ENCODE assay signal across 26 cellular contexts in the genomic region with DNA sequence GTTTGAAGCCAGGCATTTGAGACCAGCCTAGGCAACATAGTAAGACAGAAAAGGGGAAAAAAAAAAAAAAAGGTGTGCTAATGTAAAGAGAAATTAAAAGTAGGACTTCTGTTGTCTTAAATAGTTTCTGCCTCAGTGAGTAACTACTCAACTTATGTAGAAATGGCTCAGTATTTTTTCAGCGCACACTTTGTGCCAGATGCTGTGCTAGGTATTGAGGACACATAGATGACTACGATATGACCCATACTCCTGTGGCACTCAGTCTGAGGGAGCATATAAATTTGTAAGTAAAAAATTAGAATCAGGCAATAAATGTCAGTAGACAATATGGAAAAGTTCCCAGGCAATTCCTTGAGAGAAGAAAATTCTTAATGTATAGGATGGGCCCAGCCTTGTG.
DNase-seq lines count a peak whose midpoint lies in the region; ATAC-seq, FAIRE-seq and TF ChIP-seq lines count a peak whose summit lies in the region.
"Had no signal": no experiment of that assay in that cellular context is flagged by ENCODE, and none has a peak within 500 bp of the region (broad histone marks: within the 10 kb centered on the region; RNA-seq: fewer than 3 reads in every experiment).

No MANE protein-coding gene starts in this region.

- peaks cover 18% of the 10 kb centered on the region for H4K20me1 ChIP-seq in astrocyte (ENCODE audit: insufficient read depth, low read length)

- H3K79me2 ChIP-seq in ACC112 (ENCODE audit: control insufficient read depth, insufficient read depth, low read length, unreplicated experiment) (peaks cover 16% of the 10 kb centered on the region), astrocyte (ENCODE audit: insufficient read depth, low read length) (peaks cover 45% of the 10 kb centered on the region)

- peak; percentile 9 for FAIRE-seq in astrocyte (lab: Jason Lieb, UNC)
- FAIRE-seq: A549 had no signal

- H3K4me3 ChIP-seq in ACC112 (ENCODE audit: low read depth, low read length) (no peak overlapping the region), astrocyte (ENCODE audit: insufficient read depth, low read depth, low read length) (no peak overlapping the region), gastroesophageal sphincter (no peak overlapping the region)
- H3K4me3 ChIP-seq: A549, colonic mucosa, upper lobe of right lung had no signal

- 44 to 50% methylated on average over 2 of the region's 2 CpGs for WGBS in gastroesophageal sphincter (ENCODE audit: low coverage in 1 of 2), 2 donors

- H3K27ac ChIP-seq in ACC112 (ENCODE audit: low read depth, low read length) (peak overlapping the region; percentile 42; the same call in 1 of the 2 replicates), astrocyte (ENCODE audit: low read depth, low read length) (no peak overlapping the region), gastroesophageal sphincter (peak overlapping the region in 2 of 4 donors; percentile 54 to 58)
- H3K27ac ChIP-seq: A549, colonic mucosa, upper lobe of right lung had no signal

- DNase-seq in HS-5 (ENCODE audit: low read depth), result peak; percentile 59
- no peak for DNase-seq in astrocyte (ENCODE audit: low read depth)
- DNase-seq in mesothelial cell of epicardium (ENCODE audit: low spot score in 2 of 2, unreplicated experiment in 2 of 2), result no peak
- no peak for DNase-seq in UCSD-AML1 (lab: John Stamatoyannopoulos, UW; ENCODE audit: unreplicated experiment)
- DNase-seq: activated B cell treated with CpG ODN at 0.5 μM for 24 hours; activated CD4-positive, alpha-beta T cell treated with anti-CD3 and anti-CD28 coated beads, Interleukin-2, amount 50 U/mL, for 4 hours; activated effector memory CD4-positive, alpha-beta T cell treated with Interleukin-2 at 50 U/mL for 16 hours; CD8-positive, alpha-beta memory T cell; colonic mucosa; GDM1; GOT3; NCI-H1436; NCI-H2107; NCI-H446; nucleus accumbens; SHP77; T-helper 9 cell; upper lobe of right lung had no signal

- H3K4me1 Mint-ChIP-seq in astrocyte (ENCODE audit: low read depth, unreplicated experiment), result no peaks in the 10 kb centered on the region
- peaks cover 11% of the 10 kb centered on the region for H3K4me1 Mint-ChIP-seq in mesothelial cell of epicardium
- H3K4me1 Mint-ChIP-seq in activated T-helper 17 cell treated with anti-CD3 and anti-CD28 coated beads, Interleukin-2, amount 50 U/mL, for 72 hours, result no peaks in the 10 kb centered on the region
- H3K4me1 Mint-ChIP-seq: activated B cell treated with CpG ODN at 0.5 μM for 24 hours; B cell; brain; CD8-positive, alpha-beta memory T cell; IgD-negative memory B cell had no signal

- no peak for TF ChIP-seq EP300 in gastroesophageal sphincter (IDR thresholded peaks at IDR 0.05)

- H3K36me3 Mint-ChIP-seq in astrocyte (ENCODE audit: low read depth, unreplicated experiment), result peaks cover 10% of the 10 kb centered on the region
- peaks cover 36% of the 10 kb centered on the region for H3K36me3 Mint-ChIP-seq in mesothelial cell of epicardium
- no peaks in the 10 kb centered on the region for H3K36me3 Mint-ChIP-seq in activated T-helper 17 cell treated with anti-CD3 and anti-CD28 coated beads, Interleukin-2, amount 50 U/mL, for 72 hours (ENCODE audit: low read depth)
- H3K36me3 Mint-ChIP-seq: CD8-positive, alpha-beta memory T cell; IgD-negative memory B cell had no signal

- ATAC-seq in GM18502 (IDR thresholded peaks at IDR 0.05; ENCODE audit: poor library complexity, unreplicated experiment), result no peak
- ATAC-seq in gastroesophageal sphincter, result no peak
- no peak for ATAC-seq in activated T-helper 17 cell treated with anti-CD3 and anti-CD28 coated beads, Interleukin-2, amount 50 U/mL, for 72 hours (replicated peaks)
- ATAC-seq: A549, upper lobe of right lung had no signal

- H3K4me2 ChIP-seq in astrocyte (ENCODE audit: low read length), result no peak overlapping the region
- H3K4me2 ChIP-seq: A549 had no signal

- peaks cover 10% of the 10 kb centered on the region for H3K4me1 ChIP-seq in ACC112 (ENCODE audit: control insufficient read depth, insufficient read depth, low read length, unreplicated experiment)
- H3K4me1 ChIP-seq in astrocyte (ENCODE audit: insufficient read depth, low read length), result no peaks in the 10 kb centered on the region
- peaks cover 0 to 32% (median 9%) of the 10 kb centered on the region in 3 donors for H3K4me1 ChIP-seq in gastroesophageal sphincter
- H3K4me1 ChIP-seq: A549, colonic mucosa, upper lobe of right lung had no signal

- no peak overlapping the region for H2AFZ ChIP-seq in ACC112 (ENCODE audit: low read length, unreplicated experiment)
- H2AFZ ChIP-seq in astrocyte (ENCODE audit: low read depth, low read length), result no peak overlapping the region

- H3K9me3 ChIP-seq in astrocyte (ENCODE audit: insufficient read depth, low read depth, low read length) (no peaks in the 10 kb centered on the region), gastroesophageal sphincter (no peaks in the 10 kb centered on the region)
- H3K9me3 ChIP-seq: A549, colonic mucosa, upper lobe of right lung had no signal

- TF ChIP-seq CTCF in astrocyte (IDR thresholded peaks at IDR 0.05; ENCODE audit: insufficient read depth, low read depth, low read length) (no peak), mesothelial cell of epicardium (IDR thresholded peaks at IDR 0.05; ENCODE audit: unreplicated experiment) (no peak), gastroesophageal sphincter (IDR thresholded peaks at IDR 0.05) (no peak)

- no peak overlapping the region for H3K4me3 Mint-ChIP-seq in astrocyte (ENCODE audit: unreplicated experiment)
- H3K4me3 Mint-ChIP-seq in mesothelial cell of epicardium, result no peak overlapping the region
- H3K4me3 Mint-ChIP-seq in activated T-helper 17 cell treated with anti-CD3 and anti-CD28 coated beads, Interleukin-2, amount 50 U/mL, for 72 hours, result no peak overlapping the region
- H3K4me3 Mint-ChIP-seq: activated B cell treated with CpG ODN at 0.5 μM for 24 hours; B cell; brain; CD8-positive, alpha-beta memory T cell; IgD-negative memory B cell had no signal

- no peak for TF ChIP-seq POLR2A in gastroesophageal sphincter (IDR thresholded peaks at IDR 0.05)

- H3K9me3 Mint-ChIP-seq in astrocyte (ENCODE audit: unreplicated experiment), result no peaks in the 10 kb centered on the region
- H3K9me3 Mint-ChIP-seq in mesothelial cell of epicardium, result no peaks in the 10 kb centered on the region
- H3K9me3 Mint-ChIP-seq in activated T-helper 17 cell treated with anti-CD3 and anti-CD28 coated beads, Interleukin-2, amount 50 U/mL, for 72 hours, result no peaks in the 10 kb centered on the region
- H3K9me3 Mint-ChIP-seq: activated B cell treated with CpG ODN at 0.5 μM for 24 hours; brain; CD8-positive, alpha-beta memory T cell; IgD-negative memory B cell had no signal

- no peaks in the 10 kb centered on the region for H3K27me3 Mint-ChIP-seq in astrocyte (ENCODE audit: low read depth, unreplicated experiment)
- H3K27me3 Mint-ChIP-seq in mesothelial cell of epicardium (ENCODE audit: low read depth), result no peaks in the 10 kb centered on the region
- H3K27me3 Mint-ChIP-seq in activated T-helper 17 cell treated with anti-CD3 and anti-CD28 coated beads, Interleukin-2, amount 50 U/mL, for 72 hours, result peaks cover 21% of the 10 kb centered on the region
- H3K27me3 Mint-ChIP-seq: brain had no signal

- H3K27ac Mint-ChIP-seq in astrocyte (ENCODE audit: unreplicated experiment), result no peak overlapping the region
- H3K27ac Mint-ChIP-seq in mesothelial cell of epicardium, result peak overlapping the region; percentile 58
- H3K27ac Mint-ChIP-seq in activated T-helper 17 cell treated with anti-CD3 and anti-CD28 coated beads, Interleukin-2, amount 50 U/mL, for 72 hours, result no peak overlapping the region
- H3K27ac Mint-ChIP-seq: activated B cell treated with CpG ODN at 0.5 μM for 24 hours; B cell; CD8-positive, alpha-beta memory T cell; IgD-negative memory B cell had no signal

- no peak overlapping the region for H3K9ac ChIP-seq in astrocyte (ENCODE audit: low read length)

- H3K36me3 ChIP-seq in ACC112 (ENCODE audit: insufficient read depth, low read length) (peaks cover 23% of the 10 kb centered on the region; the same call in 1 of the 2 replicates), astrocyte (ENCODE audit: insufficient read depth, low read length) (peaks cover 25% of the 10 kb centered on the region), gastroesophageal sphincter (peaks cover 0 to 27% of the 10 kb centered on the region in 2 donors)
- H3K36me3 ChIP-seq: colonic mucosa had no signal

- H3K27me3 ChIP-seq in ACC112 (ENCODE audit: insufficient read depth, low read length), result no peaks in the 10 kb centered on the region
- no peaks in the 10 kb centered on the region for H3K27me3 ChIP-seq in astrocyte (ENCODE audit: insufficient read depth, low read length)
- H3K27me3 ChIP-seq in gastroesophageal sphincter, result no peaks in the 10 kb centered on the region
- H3K27me3 ChIP-seq: colonic mucosa, upper lobe of right lung had no signal
